ENCODE assay signal across 19 cellular contexts in genomic region chr5:97528941-97529340, GRCh38.
A peak's percentile ranks its signal among the peaks of the same experiment; 100 is the strongest.
DNase-seq lines count a peak whose midpoint lies in the region; ATAC-seq and TF ChIP-seq lines count a peak whose summit lies in the region.
"Had no signal": no experiment of that assay in that cellular context is flagged by ENCODE, and none has a peak within 500 bp of the region (broad histone marks: within the 10 kb centered on the region; RNA-seq: fewer than 3 reads in every experiment).

No MANE protein-coding gene starts in this region.

- no peaks in the 10 kb centered on the region for H3K9me3 ChIP-seq in SJCRH30 (replicated peaks)
- H3K9me3 ChIP-seq: BLaER1 treated with 17β-estradiol and CSF1 and Interleukin-3, amounts not matched to agents 10 nM and 100 nM had no signal

- DNase-seq in AG08395 (ENCODE audit: low spot score) (peak; percentile 42), HFF-Myc (ENCODE audit: extremely low read depth, low read depth) (peak; percentile 16), SJCRH30 (peak; percentile 62 to 84), foreskin fibroblast (peak; percentile 79 to 87), T-cell (no peak), COLO829 (ENCODE audit: low spot score) (no peak), NCI-H2081 treated with DMSO at 0.1 percent for 48 hours (lab: John Stamatoyannopoulos, UW) (no peak)
- DNase-seq: activated CD4-positive, alpha-beta memory T cell treated with anti-CD3 and anti-CD28 coated beads for 36 hours; activated effector memory CD4-positive, alpha-beta T cell treated with Interleukin-2 at 50 U/mL for 16 hours; GF-D8; naive B cell; NCI-H1048; NCI-H510A treated with DMSO at 0.1 percent for 48 hours; retina; stimulated activated naive CD8-positive, alpha-beta T cell treated with anti-CD3 and anti-CD28 coated beads, Interleukin-15, Interleukin-2, amounts not matched to agents 100 U/mL and 50 U/mL, for 24 hours; T1000 had no signal

- peaks cover 0 to 4% (median 0%) of the 10 kb centered on the region in 3 donors for H3K9me3 Mint-ChIP-seq in T-cell

- peaks cover 16% of the 10 kb centered on the region for H3K4me1 ChIP-seq in SJCRH30

- H3K4me3 ChIP-seq in HFF-Myc (replicated peaks; ENCODE audit: low read depth, low read length) (no peak overlapping the region), SJCRH30 (peak overlapping the region; percentile 8; the same call in 1 of the 2 replicates), foreskin fibroblast (ENCODE audit: low read depth in 1 of 2, low read length in 2 of 2) (no peak overlapping the region)
- H3K4me3 ChIP-seq: BLaER1 treated with 17β-estradiol and CSF1 and Interleukin-3, amounts not matched to agents 10 nM and 100 nM; cardiac muscle cell had no signal

- TF ChIP-seq CTCF in HFF-Myc (IDR thresholded peaks at IDR 0.05; ENCODE audit: low read depth, low read length, missing control alignments) (no peak), foreskin fibroblast (IDR thresholded peaks at IDR 0.05; ENCODE audit: low read depth, low read length) (no peak)

- POLR2A ChIA-PET in T-cell (lab: Charles Lee) = no interaction called here

- peaks cover 0 to 4% of the 10 kb centered on the region in 2 donors for H3K27me3 Mint-ChIP-seq in T-cell
- H3K27me3 Mint-ChIP-seq: activated CD4-positive, alpha-beta memory T cell treated with anti-CD3 and anti-CD28 coated beads for 36 hours; naive B cell had no signal

- no peaks in the 10 kb centered on the region for H3K27me3 ChIP-seq in SJCRH30
- H3K27me3 ChIP-seq: BLaER1 treated with 17β-estradiol and CSF1 and Interleukin-3, amounts not matched to agents 10 nM and 100 nM; cardiac muscle cell had no signal

- H3K4me1 Mint-ChIP-seq in T-cell = peaks cover 0 to 5% (median 5%) of the 10 kb centered on the region in 3 donors
- H3K4me1 Mint-ChIP-seq: naive B cell had no signal

- H3K36me3 Mint-ChIP-seq in T-cell = no peaks in the 10 kb centered on the region
- H3K36me3 Mint-ChIP-seq: activated CD4-positive, alpha-beta memory T cell treated with anti-CD3 and anti-CD28 coated beads for 36 hours had no signal

- CTCF ChIA-PET in T-cell (lab: Charles Lee) = no interaction called here

- H3K4me3 Mint-ChIP-seq in T-cell = no peak overlapping the region
- H3K4me3 Mint-ChIP-seq: activated CD4-positive, alpha-beta memory T cell treated with anti-CD3 and anti-CD28 coated beads for 36 hours; naive B cell had no signal

- H3K36me3 ChIP-seq in SJCRH30 = no peaks in the 10 kb centered on the region
- H3K36me3 ChIP-seq: BLaER1 treated with 17β-estradiol and CSF1 and Interleukin-3, amounts not matched to agents 10 nM and 100 nM; cardiac muscle cell had no signal

- peak overlapping the region; percentile 65 for H3K27ac ChIP-seq in SJCRH30
- H3K27ac ChIP-seq: BLaER1 treated with 17β-estradiol and CSF1 and Interleukin-3, amounts not matched to agents 10 nM and 100 nM; cardiac muscle cell had no signal

- H3K27ac Mint-ChIP-seq in T-cell = no peak overlapping the region
- H3K27ac Mint-ChIP-seq: activated CD4-positive, alpha-beta memory T cell treated with anti-CD3 and anti-CD28 coated beads for 36 hours; naive B cell had no signal

- ATAC-seq in GM18858 (IDR thresholded peaks at IDR 0.05; ENCODE audit: unreplicated experiment) (no peak), T-cell (replicated peaks in 1 of 4) (no peak)
- ATAC-seq: stimulated activated naive CD8-positive, alpha-beta T cell treated with anti-CD3 and anti-CD28 coated beads, Interleukin-15, Interleukin-2, amounts not matched to agents 100 U/mL and 50 U/mL, for 24 hours had no signal

Comparison
In these comparisons a context has a peak if more than half of its experiments do, and no peak if none do; other contexts are left out.
1. DNase-seq: peak in AG08395 (single experiment), HFF-Myc (single experiment), SJCRH30 (2 of 2) and foreskin fibroblast (2 of 2); none in T-cell (0 of 34), COLO829 (single experiment) and NCI-H2081 treated with DMSO at 0.1 percent for 48 hours (single experiment).